20 cellular contexts compared by ENCODE assay signal in genomic region chr21:42835611-42836401, GRCh38. TPM values are rescaled to one million over a fixed set of nuclear protein-coding genes. Genes with fewer than 3 reads are reported as not detected.
DNase-seq lines count a peak whose midpoint lies in the region; ATAC-seq, FAIRE-seq and TF ChIP-seq lines count a peak whose summit lies in the region.
"Had no signal": no experiment of that assay in that cellular context is flagged by ENCODE, and none has a peak within 500 bp of the region (broad histone marks: within the 10 kb centered on the region; RNA-seq: fewer than 3 reads in every experiment).

No MANE protein-coding gene starts in this region.

- H3K36me3 ChIP-seq in HepG2 (replicated peaks in 1 of 2; ENCODE audit: control insufficient read depth in 1 of 2, insufficient read depth in 2 of 2, low read length in 2 of 2) (peaks cover 11 to 18% of the 10 kb centered on the region in 2 experiments), stomach (peaks cover 8 to 22% (median 21%) of the 10 kb centered on the region in 4 donors)

- no peak overlapping the region for H2AFZ ChIP-seq in HepG2 (ENCODE audit: low read length)

- intact Hi-C loops in activated B cell treated with CpG ODN at 0.5 μM for 24 hours (cut with micrococcal nuclease) (no loop called here), HepG2 (cut with micrococcal nuclease; ENCODE audit: unreplicated experiment) (no loop called here), stomach (cut with DNase I; ENCODE audit: low total_unique reads) (no loop called here)

- H3K27ac ChIP-seq in HepG2 (ENCODE audit: extremely low read length, insufficient read depth, low read length): no peak overlapping the region
- H3K27ac ChIP-seq in stomach: no peak overlapping the region
- H3K27ac ChIP-seq: RWPE1, SJCRH30 had no signal

- CTCF ChIA-PET in activated B cell treated with CpG ODN at 0.5 μM for 24 hours (lab: Charles Lee) (no interaction called here), HepG2 (lab: Yijun Ruan, JAX; ENCODE audit: low intra/inter-chr PET ratio, low total read pairs) (no interaction called here)

- H3K4me3 Mint-ChIP-seq in activated naive CD8-positive, alpha-beta T cell treated with anti-CD3 and anti-CD28 coated beads, Interleukin-2, amount 10 ng/mL, durations not matched to agents 7 days and 5 days: no peak overlapping the region
- H3K4me3 Mint-ChIP-seq in activated naive CD8-positive, alpha-beta T cell treated with anti-CD3 and anti-CD28 coated beads for 36 hours: no peak overlapping the region
- H3K4me3 Mint-ChIP-seq in activated B cell treated with CpG ODN at 0.5 μM for 24 hours: no peak overlapping the region
- H3K4me3 Mint-ChIP-seq: B cell; CD8-positive, alpha-beta T cell had no signal

- H3K27ac Mint-ChIP-seq in activated naive CD8-positive, alpha-beta T cell treated with anti-CD3 and anti-CD28 coated beads, Interleukin-2, amount 10 ng/mL, durations not matched to agents 7 days and 5 days: peak overlapping the region; percentile 23
- no peak overlapping the region for H3K27ac Mint-ChIP-seq in activated naive CD8-positive, alpha-beta T cell treated with anti-CD3 and anti-CD28 coated beads for 36 hours
- H3K27ac Mint-ChIP-seq in activated B cell treated with CpG ODN at 0.5 μM for 24 hours: no peak overlapping the region
- H3K27ac Mint-ChIP-seq: B cell had no signal

- TF ChIP-seq POLR2A in HepG2 (IDR thresholded peaks at IDR 0.05; ENCODE audit: insufficient read depth in 1 of 2, low read depth in 2 of 2, low read length in 2 of 2) (no peak), stomach (IDR thresholded peaks at IDR 0.05) (no peak)

- TSS peak; percentile 10 for BruUV-seq in HepG2 (replicated peaks; lab: Mats Ljungman, UMichigan)

- H3K36me3 Mint-ChIP-seq in activated naive CD8-positive, alpha-beta T cell treated with anti-CD3 and anti-CD28 coated beads, Interleukin-2, amount 10 ng/mL, durations not matched to agents 7 days and 5 days: no peaks in the 10 kb centered on the region
- peaks cover 21% of the 10 kb centered on the region for H3K36me3 Mint-ChIP-seq in activated naive CD8-positive, alpha-beta T cell treated with anti-CD3 and anti-CD28 coated beads for 36 hours
- peaks cover 5% of the 10 kb centered on the region for H3K36me3 Mint-ChIP-seq in activated B cell treated with CpG ODN at 0.5 μM for 24 hours (ENCODE audit: low read depth)

- WGBS in HepG2 (ENCODE audit: low lambda C conversion rate): 85% methylated on average over 12 of the region's 12 CpGs
- 74 to 78% (median 77%) methylated on average over 12 of the region's 12 CpGs for WGBS in stomach, 5 donors

- no peak for ATAC-seq in activated naive CD8-positive, alpha-beta T cell treated with anti-CD3 and anti-CD28 coated beads, Interleukin-2, amount 10 ng/mL, durations not matched to agents 7 days and 5 days (ENCODE audit: low read depth)
- ATAC-seq in activated B cell treated with CpG ODN at 0.5 μM for 24 hours (ENCODE audit: low read depth) (no peak), HepG2 (no peak), GM21786 (IDR thresholded peaks at IDR 0.05; ENCODE audit: unreplicated experiment) (no peak)
- ATAC-seq: CD8-positive, alpha-beta T cell had no signal

- no peaks in the 10 kb centered on the region for H3K27me3 Mint-ChIP-seq in activated naive CD8-positive, alpha-beta T cell treated with anti-CD3 and anti-CD28 coated beads, Interleukin-2, amount 10 ng/mL, durations not matched to agents 7 days and 5 days
- peaks cover 4% of the 10 kb centered on the region for H3K27me3 Mint-ChIP-seq in activated naive CD8-positive, alpha-beta T cell treated with anti-CD3 and anti-CD28 coated beads for 36 hours
- H3K27me3 Mint-ChIP-seq in activated B cell treated with CpG ODN at 0.5 μM for 24 hours: peaks cover 2% of the 10 kb centered on the region

- no peak for TF ChIP-seq RAD21 in HepG2 (CRISPR knock-in tag; IDR thresholded peaks at IDR 0.05)

- no peaks in the 10 kb centered on the region; the same call in 1 of the 2 replicates for H4K20me1 ChIP-seq in HepG2 (ENCODE audit: insufficient read depth, low read length)

- in situ Hi-C loops in HepG2 (cut with HindIII; ENCODE audit: extremely low pct_ligation_motif_present, low pct_unique_long_range_greater_than_20kb) (loop anchor here (10.0 kb wide), 1 partner anchor 181 kb away; the partner anchor contains the start of gene PDE9A), ACHN (cut with HindIII; ENCODE audit: low pct_ligation_motif_present, low pct_unique_long_range_greater_than_20kb, low sequenced_read_pairs) (no loop called here)

- H3K4me1 ChIP-seq in HepG2 (ENCODE audit: insufficient read depth, low read length): peaks cover 22% of the 10 kb centered on the region
- H3K4me1 ChIP-seq in stomach: peaks cover 0 to 8% (median 7%) of the 10 kb centered on the region in 4 donors
- H3K4me1 ChIP-seq: SJCRH30 had no signal

- DNase-seq in activated naive CD8-positive, alpha-beta T cell treated with anti-CD3 and anti-CD28 coated beads, Interleukin-2, amount 10 ng/mL, durations not matched to agents 7 days and 5 days: peak; percentile 10
- DNase-seq in activated naive CD8-positive, alpha-beta T cell treated with anti-CD3 and anti-CD28 coated beads for 36 hours: no peak
- peak; percentile 2 for DNase-seq in activated B cell treated with CpG ODN at 0.5 μM for 24 hours
- DNase-seq in HepG2 (ENCODE audit: low spot score): no peak
- DNase-seq in stomach: peak; percentile 13
- DNase-seq in ACHN: no peak
- DNase-seq: DMS79 treated with DMSO at 0.1 percent for 48 hours, KG1, NCI-H1417 treated with DMSO at 0.1 percent for 48 hours, NCI-H2029 treated with DMSO at 0.1 percent for 48 hours, NCI-H2171 treated with DMSO at 0.1 percent for 48 hours, NCI-H446 treated with DMSO at 0.1 percent for 48 hours, OCI-M1, SJCRH30 had no signal

- peaks cover 27% of the 10 kb centered on the region for H3K4me1 Mint-ChIP-seq in activated naive CD8-positive, alpha-beta T cell treated with anti-CD3 and anti-CD28 coated beads, Interleukin-2, amount 10 ng/mL, durations not matched to agents 7 days and 5 days
- H3K4me1 Mint-ChIP-seq in activated naive CD8-positive, alpha-beta T cell treated with anti-CD3 and anti-CD28 coated beads for 36 hours: peaks cover 34% of the 10 kb centered on the region
- peaks cover 21% of the 10 kb centered on the region for H3K4me1 Mint-ChIP-seq in activated B cell treated with CpG ODN at 0.5 μM for 24 hours

- H3K79me2 ChIP-seq in HepG2 (ENCODE audit: insufficient read depth, low read length): no peaks in the 10 kb centered on the region

- no peak overlapping the region for H3K9ac ChIP-seq in HepG2 (ENCODE audit: insufficient read depth, low read depth, low read length)

- H3K27me3 ChIP-seq in HepG2 (ENCODE audit: control insufficient read depth in 1 of 2, insufficient read depth in 2 of 2, low read length in 2 of 2) (no peaks in the 10 kb centered on the region), stomach (peaks cover 0 to 24% (median 10%) of the 10 kb centered on the region in 3 donors)
- H3K27me3 ChIP-seq: SJCRH30 had no signal

- TF ChIP-seq CTCF in activated B cell treated with CpG ODN at 0.5 μM for 24 hours (IDR thresholded peaks at IDR 0.05) (no peak), HepG2 (CRISPR knock-in tag; IDR thresholded peaks at IDR 0.05) (no peak), stomach (IDR thresholded peaks at IDR 0.05) (no peak)

- FAIRE-seq in HepG2 (lab: Jason Lieb, UNC): no peak
- FAIRE-seq: D721Med, H1 had no signal

- no peaks in the 10 kb centered on the region for H3K9me3 Mint-ChIP-seq in activated naive CD8-positive, alpha-beta T cell treated with anti-CD3 and anti-CD28 coated beads, Interleukin-2, amount 10 ng/mL, durations not matched to agents 7 days and 5 days
- no peaks in the 10 kb centered on the region for H3K9me3 Mint-ChIP-seq in activated naive CD8-positive, alpha-beta T cell treated with anti-CD3 and anti-CD28 coated beads for 36 hours
- H3K9me3 Mint-ChIP-seq in activated B cell treated with CpG ODN at 0.5 μM for 24 hours: no peaks in the 10 kb centered on the region

- H3K9me3 ChIP-seq in HepG2 (ENCODE audit: low read length): no peaks in the 10 kb centered on the region
- H3K9me3 ChIP-seq in stomach: no peaks in the 10 kb centered on the region
- H3K9me3 ChIP-seq: SJCRH30 had no signal

- no peak overlapping the region for H3K4me2 ChIP-seq in HepG2 (ENCODE audit: low read depth, low read length)

- H3K4me3 ChIP-seq in HepG2 (replicated peaks in 1 of 3; ENCODE audit: insufficient read depth in 1 of 3, low read depth in 2 of 3, low read length in 3 of 3) (no peak overlapping the region), stomach (no peak overlapping the region)
- H3K4me3 ChIP-seq: SJCRH30 had no signal

- TF ChIP-seq EP300 in HepG2 (IDR thresholded peaks at IDR 0.05; ENCODE audit: low read depth in 2 of 2, low read length in 2 of 2): no peak
- no peak for TF ChIP-seq EP300 in HepG2 (CRISPR knock-in tag; IDR thresholded peaks at IDR 0.05; ENCODE audit: borderline replicate concordance)
- no peak for TF ChIP-seq EP300 in stomach (IDR thresholded peaks at IDR 0.05)

- POLR2A ChIA-PET in activated naive CD8-positive, alpha-beta T cell treated with anti-CD3 and anti-CD28 coated beads, Interleukin-2, amount 10 ng/mL, durations not matched to agents 7 days and 5 days (lab: Charles Lee): no interaction called here
- POLR2A ChIA-PET in activated B cell treated with CpG ODN at 0.5 μM for 24 hours (lab: Charles Lee) (interaction anchor here (0.6 to 0.7 kb wide), 2 partner anchors 34 to 49 kb away, joined by 3 read pairs; no protein-coding TSS in a partner anchor), HepG2 (lab: Yijun Ruan, JAX) (no interaction called here)

RNA-seq across cellular contexts. Expression of gene WDR4, which starts 43.5 kb away (rescaled TPM):
- 10 to 100 TPM; 27.2 to 28.5 TPM for total RNA-seq in activated naive CD8-positive, alpha-beta T cell treated with anti-CD3 and anti-CD28 coated beads, Interleukin-2, amount 10 ng/mL, durations not matched to agents 7 days and 5 days
- total RNA-seq in activated naive CD8-positive, alpha-beta T cell treated with anti-CD3 and anti-CD28 coated beads for 36 hours: 10 to 100 TPM; 54.0 to 56.7 TPM
- total RNA-seq in activated B cell treated with CpG ODN at 0.5 μM for 24 hours: 56.7 and 60.5 TPM in 2 replicates
- total RNA-seq in HepG2 (2016; rRNA removed; fragmentation: Illumina TruSeq; extraction: Trizol): 14.4 and 14.8 TPM in 2 replicates
- total RNA-seq in HepG2 (2016; cell fraction: cytosol; rRNA removed; fragmentation: Illumina TruSeq; extraction: Trizol; ENCODE audit: low read depth): 5.6 and 6.6 TPM in 2 replicates
- total RNA-seq in HepG2 (2016; cell fraction: insoluble cytoplasmic fraction; rRNA removed; fragmentation: Illumina TruSeq; extraction: Trizol): 13.1 and 14.9 TPM in 2 replicates
- total RNA-seq in HepG2 (2016; cell fraction: membrane; rRNA removed; fragmentation: Illumina TruSeq; extraction: Trizol): 6.4 and 7.7 TPM in 2 replicates
- total RNA-seq in HepG2 (2016; cell fraction: nucleus; rRNA removed; fragmentation: Illumina TruSeq; extraction: Trizol): 19.0 and 23.6 TPM in 2 replicates
- 10.9 and 11.3 TPM in 2 replicates for polyA plus RNA-seq in HepG2 (2011; rRNA removed)
- 9.4 and 15.2 TPM in 2 replicates for polyA plus RNA-seq in HepG2 (2011; cell fraction: cytosol; rRNA removed)
- 45.2 and 52.9 TPM in 2 replicates for polyA plus RNA-seq in HepG2 (2011; cell fraction: nucleus; rRNA removed)
- 10.2 and 10.8 TPM in 2 replicates for polyA plus RNA-seq in HepG2 (2012)
- 3.4 and 3.8 TPM in 2 replicates for polyA plus RNA-seq in HepG2 (2016; cell fraction: cytosol; fragmentation: Illumina TruSeq; extraction: Trizol; ENCODE audit: low read depth)
- 17.9 and 21.8 TPM in 2 replicates for polyA plus RNA-seq in HepG2 (2016; cell fraction: insoluble cytoplasmic fraction; fragmentation: Illumina TruSeq; extraction: Trizol; ENCODE audit: low read depth)
- 5.6 and 6.6 TPM in 2 replicates for polyA plus RNA-seq in HepG2 (2016; cell fraction: membrane; fragmentation: Illumina TruSeq; extraction: Trizol; ENCODE audit: low read depth)
- 29.4 and 30.7 TPM in 2 replicates for polyA plus RNA-seq in HepG2 (2016; cell fraction: nucleus; fragmentation: Illumina TruSeq; extraction: Trizol; ENCODE audit: insufficient read depth, low read depth)
- 35.6 and 97.8 TPM in 2 replicates for polyA minus RNA-seq in HepG2 (2011; rRNA and poly(A)+ RNA removed; ENCODE audit: low replicate concordance)
- 5.3 and 5.5 TPM in 2 replicates for polyA minus RNA-seq in HepG2 (2011; cell fraction: cytosol; rRNA and poly(A)+ RNA removed)
- polyA minus RNA-seq in HepG2 (2011; cell fraction: nucleus; rRNA and poly(A)+ RNA removed): 31.8 and 38.4 TPM in 2 replicates
- total RNA-seq in stomach: 100 to 1,000 TPM in 1 of 5 donors, 10 to 100 TPM in 2, 1 to 10 TPM in 2; 7.6 to 285 (median 21.5) TPM
- polyA plus RNA-seq in stomach: 10 to 100 TPM in 1 of 3 donors, 1 to 10 TPM in 2; 7.5 to 10.4 (median 7.8) TPM

RNA-seq across cellular contexts. Expression of gene NDUFV3, which starts 57.3 kb away (rescaled TPM):
- 10 to 100 TPM; 27.1 to 30.5 TPM for total RNA-seq in activated naive CD8-positive, alpha-beta T cell treated with anti-CD3 and anti-CD28 coated beads, Interleukin-2, amount 10 ng/mL, durations not matched to agents 7 days and 5 days
- total RNA-seq in activated naive CD8-positive, alpha-beta T cell treated with anti-CD3 and anti-CD28 coated beads for 36 hours: 10 to 100 TPM; 34.2 to 34.3 TPM
- total RNA-seq in activated B cell treated with CpG ODN at 0.5 μM for 24 hours (21.2 and 27.1 TPM in 2 replicates), HepG2 (2016; rRNA removed; fragmentation: Illumina TruSeq; extraction: Trizol) (29.6 and 35.7 TPM in 2 replicates), stomach (10 to 100 TPM; 33.9 to 51.3 (median 42.3) TPM)
- total RNA-seq in HepG2 (2016; cell fraction: cytosol; rRNA removed; fragmentation: Illumina TruSeq; extraction: Trizol; ENCODE audit: low read depth): 10.7 and 12.6 TPM in 2 replicates
- 29.5 and 34.4 TPM in 2 replicates for total RNA-seq in HepG2 (2016; cell fraction: insoluble cytoplasmic fraction; rRNA removed; fragmentation: Illumina TruSeq; extraction: Trizol)
- 17.4 and 17.6 TPM in 2 replicates for total RNA-seq in HepG2 (2016; cell fraction: membrane; rRNA removed; fragmentation: Illumina TruSeq; extraction: Trizol)
- total RNA-seq in HepG2 (2016; cell fraction: nucleus; rRNA removed; fragmentation: Illumina TruSeq; extraction: Trizol): 14.6 and 17.9 TPM in 2 replicates
- polyA plus RNA-seq in HepG2 (2011; rRNA removed) (14.2 and 15.4 TPM in 2 replicates), stomach (10 to 100 TPM; 19.2 to 19.6 (median 19.3) TPM)
- 15.0 and 17.3 TPM in 2 replicates for polyA plus RNA-seq in HepG2 (2011; cell fraction: cytosol; rRNA removed)
- 11.9 and 13.2 TPM in 2 replicates for polyA plus RNA-seq in HepG2 (2011; cell fraction: nucleus; rRNA removed)
- 17.6 and 21.1 TPM in 2 replicates for polyA plus RNA-seq in HepG2 (2012)
- 11.7 and 13.4 TPM in 2 replicates for polyA plus RNA-seq in HepG2 (2016; cell fraction: cytosol; fragmentation: Illumina TruSeq; extraction: Trizol; ENCODE audit: low read depth)
- polyA plus RNA-seq in HepG2 (2016; cell fraction: insoluble cytoplasmic fraction; fragmentation: Illumina TruSeq; extraction: Trizol; ENCODE audit: low read depth): 27.9 and 29.5 TPM in 2 replicates
- 13.6 and 15.3 TPM in 2 replicates for polyA plus RNA-seq in HepG2 (2016; cell fraction: membrane; fragmentation: Illumina TruSeq; extraction: Trizol; ENCODE audit: low read depth)
- polyA plus RNA-seq in HepG2 (2016; cell fraction: nucleus; fragmentation: Illumina TruSeq; extraction: Trizol; ENCODE audit: insufficient read depth, low read depth): 20.7 and 24.6 TPM in 2 replicates
- polyA minus RNA-seq in HepG2 (2011; rRNA and poly(A)+ RNA removed; ENCODE audit: low replicate concordance): 10.6 and 20.7 TPM in 2 replicates
- polyA minus RNA-seq in HepG2 (2011; cell fraction: cytosol; rRNA and poly(A)+ RNA removed): 14.2 and 15.6 TPM in 2 replicates
- 8.2 and 14.2 TPM in 2 replicates for polyA minus RNA-seq in HepG2 (2011; cell fraction: nucleus; rRNA and poly(A)+ RNA removed)

Comparison
In these comparisons a context has a peak if more than half of its experiments do, and no peak if none do; other contexts are left out.
1. DNase-seq: peak in activated naive CD8-positive, alpha-beta T cell treated with anti-CD3 and anti-CD28 coated beads, Interleukin-2, amount 10 ng/mL, durations not matched to agents 7 days and 5 days (single experiment), activated B cell treated with CpG ODN at 0.5 μM for 24 hours (single experiment) and stomach (single experiment); none in activated naive CD8-positive, alpha-beta T cell treated with anti-CD3 and anti-CD28 coated beads for 36 hours (single experiment), HepG2 (single experiment) and ACHN (single experiment).